Comparison of ENCODE assay signal across 16 cellular contexts in the genomic region with DNA sequence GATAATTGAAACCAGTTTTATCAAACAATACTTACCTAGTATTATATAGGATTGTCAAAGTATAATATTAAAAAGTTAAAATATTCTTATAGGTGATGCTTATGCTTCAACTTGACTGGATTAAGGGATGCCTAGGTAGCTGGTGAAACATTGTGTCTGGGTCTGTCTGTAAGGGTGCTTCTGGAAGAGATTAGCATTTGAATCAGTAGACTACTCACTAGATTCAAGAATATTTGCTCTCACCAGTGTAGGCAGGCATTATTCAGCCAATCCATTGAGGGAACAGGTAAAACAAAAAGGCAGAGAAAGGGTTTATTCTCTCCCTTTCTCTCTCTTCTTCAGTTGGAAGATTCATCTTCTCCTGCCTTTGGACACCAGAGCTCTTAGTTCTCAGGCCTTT.
"Had no signal": no experiment of that assay in that cellular context is flagged by ENCODE, and none has a peak within 500 bp of the region (broad histone marks: within the 10 kb centered on the region; RNA-seq: fewer than 3 reads in every experiment).

No MANE protein-coding gene starts in this region.

- H3K4me3 ChIP-seq: coronary artery, heart right ventricle, mucosa of descending colon, right atrium auricular region, sigmoid colon, skin epidermis, testis, tibial nerve had no signal

- H3K36me3 ChIP-seq: heart right ventricle, right atrium auricular region, sigmoid colon, tibial nerve had no signal

- H3K9me3 Mint-ChIP-seq: stimulated activated naive B cell treated with anti-CD40 and anti-IgM and Interleukin-4, amounts not matched to agents 10 μg/mL and 1 μg/mL and 100 μg/mL, for 72 hours; stimulated activated naive CD8-positive, alpha-beta T cell treated with anti-CD3 and anti-CD28 coated beads, Interleukin-15, amount 100 ng/mL, for 72 hours had no signal

- H3K27ac Mint-ChIP-seq: naive thymus-derived CD8-positive, alpha-beta T cell; stimulated activated naive B cell treated with anti-CD40 and anti-IgM and Interleukin-4, amounts not matched to agents 10 μg/mL and 1 μg/mL and 100 μg/mL, for 72 hours; stimulated activated naive CD8-positive, alpha-beta T cell treated with anti-CD3 and anti-CD28 coated beads, Interleukin-15, amount 100 ng/mL, for 72 hours had no signal

- H3K36me3 Mint-ChIP-seq: naive thymus-derived CD8-positive, alpha-beta T cell; stimulated activated naive B cell treated with anti-CD40 and anti-IgM and Interleukin-4, amounts not matched to agents 10 μg/mL and 1 μg/mL and 100 μg/mL, for 72 hours had no signal

- H3K9me3 ChIP-seq: heart right ventricle, mucosa of descending colon, right atrium auricular region, sigmoid colon, testis, tibial nerve had no signal

- H3K27me3 ChIP-seq: right atrium auricular region, sigmoid colon, testis, tibial nerve had no signal

- DNase-seq: effector memory CD4-positive, alpha-beta T cell; heart right ventricle; kidney glomerular epithelial cell; mucosa of descending colon; naive thymus-derived CD8-positive, alpha-beta T cell; sigmoid colon; stimulated activated CD4-positive, alpha-beta T cell treated with anti-CD3 and anti-CD28 coated beads, Interleukin-2, amount 100 ng/mL, for 24 hours; stimulated activated CD4-positive, alpha-beta T cell treated with anti-CD3 and anti-CD28 coated beads, Interleukin-4, amount 100 ng/mL, for 4 hours; stimulated activated naive B cell treated with anti-CD40 and anti-IgM and Interleukin-4, amounts not matched to agents 10 μg/mL and 1 μg/mL and 100 μg/mL, for 72 hours; stimulated activated naive CD8-positive, alpha-beta T cell treated with anti-CD3 and anti-CD28 coated beads, Interleukin-15, amount 100 ng/mL, for 72 hours; testis had no signal

- H3K4me3 Mint-ChIP-seq: naive thymus-derived CD8-positive, alpha-beta T cell; stimulated activated naive B cell treated with anti-CD40 and anti-IgM and Interleukin-4, amounts not matched to agents 10 μg/mL and 1 μg/mL and 100 μg/mL, for 72 hours; stimulated activated naive CD8-positive, alpha-beta T cell treated with anti-CD3 and anti-CD28 coated beads, Interleukin-15, amount 100 ng/mL, for 72 hours had no signal

- H3K4me1 Mint-ChIP-seq: naive thymus-derived CD8-positive, alpha-beta T cell; stimulated activated naive CD8-positive, alpha-beta T cell treated with anti-CD3 and anti-CD28 coated beads, Interleukin-15, amount 100 ng/mL, for 72 hours had no signal

- ATAC-seq: esophagus mucosa; heart right ventricle; mucosa of descending colon; naive thymus-derived CD8-positive, alpha-beta T cell; stimulated activated naive B cell treated with anti-CD40 and anti-IgM and Interleukin-4, amounts not matched to agents 10 μg/mL and 1 μg/mL and 100 μg/mL, for 72 hours; stimulated activated naive CD8-positive, alpha-beta T cell treated with anti-CD3 and anti-CD28 coated beads, Interleukin-15, amount 100 ng/mL, for 72 hours had no signal

- H3K4me1 ChIP-seq: heart right ventricle, right atrium auricular region, sigmoid colon, testis had no signal

- H3K27ac ChIP-seq: coronary artery, heart right ventricle, right atrium auricular region, sigmoid colon, skin epidermis, testis, tibial nerve had no signal

- H3K27me3 Mint-ChIP-seq: naive thymus-derived CD8-positive, alpha-beta T cell; stimulated activated naive B cell treated with anti-CD40 and anti-IgM and Interleukin-4, amounts not matched to agents 10 μg/mL and 1 μg/mL and 100 μg/mL, for 72 hours; stimulated activated naive CD8-positive, alpha-beta T cell treated with anti-CD3 and anti-CD28 coated beads, Interleukin-15, amount 100 ng/mL, for 72 hours had no signal
